Comparison of ENCODE assay signal across 17 cellular contexts in genomic region chr6:22891930-22892329, GRCh38.
DNase-seq lines count a peak whose midpoint lies in the region; ATAC-seq and TF ChIP-seq lines count a peak whose summit lies in the region.
"Had no signal": no experiment of that assay in that cellular context is flagged by ENCODE, and none has a peak within 500 bp of the region (broad histone marks: within the 10 kb centered on the region; RNA-seq: fewer than 3 reads in every experiment).

No MANE protein-coding gene starts in this region.

- H3K36me3 ChIP-seq in PC-9 (ENCODE audit: low read depth) (no peaks in the 10 kb centered on the region), mammary epithelial cell (ENCODE audit: insufficient read depth, low read length) (no peaks in the 10 kb centered on the region), mesodermal cell (ENCODE audit: control insufficient read depth, insufficient read depth, low read length) (no peaks in the 10 kb centered on the region), thoracic aorta (no peaks in the 10 kb centered on the region)
- H3K36me3 ChIP-seq: BE2C, HAP-1 had no signal

- H3K27ac ChIP-seq in PC-9 = peak overlapping the region; percentile 90
- peak overlapping the region; percentile 99 for H3K27ac ChIP-seq in mammary epithelial cell (ENCODE audit: insufficient read depth, low read depth, low read length)
- peak overlapping the region; percentile 78 for H3K27ac ChIP-seq in mesodermal cell (ENCODE audit: low read depth, low read length, severe bottlenecking)
- peak overlapping the region; percentile 85 to 87 for H3K27ac ChIP-seq in thoracic aorta
- H3K27ac ChIP-seq: HL-60 had no signal

- CTCF ChIA-PET in PC-9 (lab: Charles Lee) (interaction anchor here (0.9 kb wide), 1 partner anchor 14 kb away, joined by 3 read pairs; no protein-coding TSS in a partner anchor), mammary epithelial cell (lab: Charles Lee; ENCODE audit: low non-redundant PET) (no interaction called here)

- no peaks in the 10 kb centered on the region for H3K9me2 ChIP-seq in PC-9 (ENCODE audit: insufficient read depth)

- H3K9me3 ChIP-seq in PC-9 (ENCODE audit: insufficient read depth, low read depth) (0 out of 2 replicates have a peak, but pooled peaks cover 3% of the 10 kb centered on the region), mammary epithelial cell (replicated peaks; ENCODE audit: insufficient read depth, low read length) (no peaks in the 10 kb centered on the region), mesodermal cell (ENCODE audit: control insufficient read depth, low read length) (no peaks in the 10 kb centered on the region), thoracic aorta (no peaks in the 10 kb centered on the region)
- H3K9me3 ChIP-seq: BE2C, Caco-2, HAP-1 had no signal

- H3K4me2 ChIP-seq in PC-9 (peak overlapping the region; percentile 49; the same call in 1 of the 2 replicates), mammary epithelial cell (ENCODE audit: insufficient read depth, low read depth, low read length) (no peak overlapping the region)

- TF ChIP-seq CTCF in PC-9 (conservative IDR thresholded peaks at IDR 0.05) (no peak), mammary epithelial cell (conservative IDR thresholded peaks at IDR 0.05 in 1 of 2, IDR thresholded peaks at IDR 0.05 in 1 of 2; ENCODE audit: extremely low read depth in 1 of 2, insufficient read depth in 1 of 2, low read depth in 1 of 2, low read length in 2 of 2) (no peak), thoracic aorta (IDR thresholded peaks at IDR 0.05) (no peak), GM13977 (IDR thresholded peaks at IDR 0.05; ENCODE audit: extremely low read depth, insufficient read depth, missing control alignments) (no peak)

- 0 out of 2 replicates have a peak, but pooled peaks cover 13% of the 10 kb centered on the region for H3F3A ChIP-seq in PC-9 (ENCODE audit: insufficient read depth, low read depth)

- intact Hi-C loops in PC-9 (cut with micrococcal nuclease; ENCODE audit: unreplicated experiment) (loop anchor here (1.0 to 10.0 kb wide), 5 partner anchors 11 to 1300 kb away; partner anchors contain the start of gene SOX4), mammary epithelial cell (cut with micrococcal nuclease) (loop anchor here (5.0 kb wide), 1 partner anchor 65 kb away; no protein-coding TSS in a partner anchor)

- H3K4me3 ChIP-seq in PC-9 (no peak overlapping the region), mammary epithelial cell (replicated peaks in 1 of 3; ENCODE audit: insufficient read depth in 1 of 3, low read depth in 2 of 3, low read length in 3 of 3) (no peak overlapping the region), mesodermal cell (ENCODE audit: extremely low read depth, insufficient read depth, low read length, poor library complexity, severe bottlenecking) (no peak overlapping the region), thoracic aorta (no peak overlapping the region)
- H3K4me3 ChIP-seq: HAP-1 had no signal

- H2AFZ ChIP-seq in PC-9 (peak overlapping the region; percentile 58; the same call in 1 of the 2 replicates), mammary epithelial cell (ENCODE audit: low read depth, low read length) (peak overlapping the region; percentile 68)

- H4K20me1 ChIP-seq in PC-9 (ENCODE audit: insufficient read depth) = no peaks in the 10 kb centered on the region
- H4K20me1 ChIP-seq in mammary epithelial cell (ENCODE audit: insufficient read depth, low read length) = no peaks in the 10 kb centered on the region

- H3K79me2 ChIP-seq in PC-9 (ENCODE audit: low read depth) = no peaks in the 10 kb centered on the region
- no peaks in the 10 kb centered on the region for H3K79me2 ChIP-seq in mammary epithelial cell (ENCODE audit: insufficient read depth, low read length)

- WGBS in mammary epithelial cell (ENCODE audit: low coverage, missing lambda C conversion rate) = 98% methylated on average over 4 of the region's 4 CpGs
- WGBS in mesodermal cell (ENCODE audit: insufficient coverage in 2 of 2), 2 experiments = 93 to 94% methylated on average over 4 of the region's 4 CpGs

- H3K27me3 ChIP-seq in PC-9 (ENCODE audit: insufficient read depth, low read depth) (no peaks in the 10 kb centered on the region), mammary epithelial cell (ENCODE audit: insufficient read depth, low read length) (no peaks in the 10 kb centered on the region), thoracic aorta (replicated peaks; ENCODE audit: insufficient read depth) (no peaks in the 10 kb centered on the region)
- H3K27me3 ChIP-seq: BE2C had no signal

- dilution Hi-C loops in mammary epithelial cell (cut with HindIII; ENCODE audit: low sequenced_read_pairs) = no loop called here

- ATAC-seq in thoracic aorta (ENCODE audit: insufficient number of reproducible peaks, low FRiP score, low read depth) = no peak
- ATAC-seq: activated naive CD4-positive, alpha-beta T cell treated with anti-CD3 and anti-CD28 coated beads, Interleukin-2, amount 50 U/mL, for 72 hours; WTC11 had no signal

- in situ Hi-C loops in mammary epithelial cell (cut with MboI; ENCODE audit: low sequenced_read_pairs in 2 of 2) = no loop called here
- in situ Hi-C loops in GM13977 (cut with MboI; ENCODE audit: low pct_unique_long_range_greater_than_20kb, low sequenced_read_pairs, unreplicated experiment) = no loop called here

- H3K4me1 ChIP-seq in PC-9 (replicated peaks; ENCODE audit: insufficient read depth) (peaks cover 26% of the 10 kb centered on the region), mammary epithelial cell (ENCODE audit: insufficient read depth, low read length) (peaks cover 25% of the 10 kb centered on the region), mesodermal cell (ENCODE audit: control insufficient read depth, insufficient read depth, low read length, poor library complexity, severe bottlenecking) (peaks cover 21% of the 10 kb centered on the region), thoracic aorta (ENCODE audit: control insufficient read depth in 1 of 2, low read depth in 2 of 2) (peaks cover 5 to 17% of the 10 kb centered on the region in 2 donors)
- H3K4me1 ChIP-seq: BE2C had no signal

- BruUV-seq in PC-9 (replicated peaks; lab: Mats Ljungman, UMichigan) (TSS peak; percentile 88), mammary epithelial cell (replicated peaks; lab: Mats Ljungman, UMichigan) (no TSS peak)

- H3K9ac ChIP-seq in mammary epithelial cell (ENCODE audit: insufficient read depth, low read length) = peak overlapping the region; percentile 73

- POLR2A ChIA-PET in PC-9 (lab: Charles Lee; ENCODE audit: unreplicated experiment) = interaction anchor here (0.6 to 0.9 kb wide), 2 partner anchors 11 to 65 kb away, joined by 3 to 7 read pairs; no protein-coding TSS in a partner anchor

- DNase-seq in PC-9 = no peak
- no peak for DNase-seq in mammary epithelial cell
- no peak for DNase-seq in thoracic aorta (ENCODE audit: low spot score)
- no peak for DNase-seq in NK-92 (lab: John Stamatoyannopoulos, UW; ENCODE audit: unreplicated experiment)
- no peak for DNase-seq in GM13977 (ENCODE audit: low spot score)
- no peak for DNase-seq in NCI-H2227 (lab: John Stamatoyannopoulos, UW; ENCODE audit: unreplicated experiment)
- DNase-seq: BE2C; Caco-2; NCI-H2029; NCI-H510A treated with DMSO at 0.1 percent for 48 hours; SIG-M5; stimulated activated CD4-positive, alpha-beta T cell treated with anti-CD3 and anti-CD28 coated beads, Interleukin-2, amount 100 ng/mL, for 24 hours had no signal
